Comparison of ENCODE assay signal across 34 cellular contexts in genomic region chr1:68984289-68984688, GRCh38.
"Had no signal": no experiment of that assay in that cellular context is flagged by ENCODE, and none has a peak within 500 bp of the region (broad histone marks: within the 10 kb centered on the region; RNA-seq: fewer than 3 reads in every experiment).

No MANE protein-coding gene starts in this region.

- DNase-seq: Karpas-422, Kasumi-1, MG63, MM.1S, MV-4-11, NCI-H1048, NCI-H1092, NCI-H1092 treated with DMSO at 0.1 percent for 48 hours, NCI-H1105, NCI-H1105 treated with DMSO at 0.1 percent for 48 hours, NCI-H1417, NCI-H1417 treated with DMSO at 0.1 percent for 48 hours, NCI-H1436, NCI-H1436 treated with DMSO at 0.1 percent for 48 hours, NCI-H146, NCI-H1694, NCI-H1694 treated with DMSO at 0.1 percent for 48 hours, NCI-H187, NCI-H187 treated with DMSO at 0.1 percent for 48 hours, NCI-H1930, NCI-H2029, NCI-H2029 treated with DMSO at 0.1 percent for 48 hours, NCI-H2081, NCI-H2081 treated with DMSO at 0.1 percent for 48 hours, NCI-H2107, NCI-H2171, NCI-H2171 treated with DMSO at 0.1 percent for 48 hours, NCI-H2227 treated with DMSO at 0.1 percent for 48 hours, NCI-H226, NCI-H345, NCI-H446, NCI-H446 treated with DMSO at 0.1 percent for 48 hours, NCI-H510A, NCI-H510A treated with DMSO at 0.1 percent for 48 hours had no signal
